Comparison of ENCODE assay signal across 14 cellular contexts in the genomic region with DNA sequence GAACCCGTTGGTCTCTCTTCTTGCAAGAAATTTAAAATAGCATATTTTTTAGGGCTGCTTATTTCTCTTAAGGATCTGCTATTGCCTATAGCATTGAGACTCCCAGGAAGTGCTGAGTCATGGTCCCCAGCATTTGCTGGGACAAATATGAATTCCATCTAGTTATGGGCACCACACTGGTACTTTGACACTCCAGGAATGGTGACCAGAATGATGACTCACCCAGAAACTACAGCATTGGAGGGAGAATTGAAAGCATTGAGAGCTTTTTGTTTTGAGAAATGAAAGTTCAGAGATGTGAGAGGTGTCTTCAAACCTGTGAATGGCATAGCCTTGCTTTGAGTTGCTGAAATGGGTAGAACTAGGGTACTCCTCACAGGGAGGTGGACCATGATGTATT.
DNase-seq lines count a peak whose midpoint lies in the region; ATAC-seq and TF ChIP-seq lines count a peak whose summit lies in the region.
"Had no signal": no experiment of that assay in that cellular context is flagged by ENCODE, and none has a peak within 500 bp of the region (broad histone marks: within the 10 kb centered on the region; RNA-seq: fewer than 3 reads in every experiment).

No MANE protein-coding gene starts in this region.

- POLR2A ChIA-PET in A673 (lab: Charles Lee; ENCODE audit: low non-redundant PET): no interaction called here
- POLR2A ChIA-PET in activated CD4-positive, alpha-beta memory T cell treated with anti-CD3 and anti-CD28 coated beads, Interleukin-2, amount 10 ng/mL, durations not matched to agents 7 days and 5 days (lab: Charles Lee): no interaction called here

- no peak for ATAC-seq in upper lobe of right lung
- no peak for ATAC-seq in sciatic nerve

- DNase-seq in A673 (ENCODE audit: low spot score): peak; percentile 21
- peak; percentile 7 for DNase-seq in H4 (ENCODE audit: low spot score)
- DNase-seq in SW480 (ENCODE audit: low spot score): peak; percentile 98
- peak; percentile 0 for DNase-seq in fibroblast of the aortic adventitia (ENCODE audit: low read depth)
- DNase-seq in upper lobe of right lung: no peak
- DNase-seq in activated CD4-positive, alpha-beta memory T cell treated with anti-CD3 and anti-CD28 coated beads, Interleukin-2, amount 10 ng/mL, durations not matched to agents 7 days and 5 days: no peak
- DNase-seq in effector memory CD4-positive, alpha-beta T cell: no peak
- DNase-seq in sciatic nerve (ENCODE audit: low spot score): no peak
- DNase-seq: activated CD8-positive, alpha-beta memory T cell treated with anti-CD3 and anti-CD28 coated beads for 24 hours; Kasumi-1; NCI-H748 treated with DMSO at 0.1 percent for 48 hours; SHP77 had no signal

- no TSS peak for BruUV-seq in A673 (replicated peaks; lab: Mats Ljungman, UMichigan)

- H3K9me3 Mint-ChIP-seq in activated CD4-positive, alpha-beta memory T cell treated with anti-CD3 and anti-CD28 coated beads, Interleukin-2, amount 10 ng/mL, durations not matched to agents 7 days and 5 days: no peaks in the 10 kb centered on the region
- H3K9me3 Mint-ChIP-seq: type B pancreatic cell had no signal

- H3K4me3 ChIP-seq in A673 (ENCODE audit: low read depth, low read length, poor library complexity, severe bottlenecking) (no peak overlapping the region), fibroblast of the aortic adventitia (ENCODE audit: low read depth, low read length) (no peak overlapping the region), upper lobe of right lung (no peak overlapping the region)
- no peak overlapping the region for H3K4me3 ChIP-seq in effector memory CD4-positive, alpha-beta T cell (ENCODE audit: insufficient read depth, low read depth, low read length, poor library complexity, severe bottlenecking)

- no peaks in the 10 kb centered on the region for H3K27me3 ChIP-seq in A673 (replicated peaks; ENCODE audit: insufficient read depth, low read depth, low read length, poor library complexity)
- no peaks in the 10 kb centered on the region for H3K27me3 ChIP-seq in upper lobe of right lung
- no peaks in the 10 kb centered on the region for H3K27me3 ChIP-seq in effector memory CD4-positive, alpha-beta T cell (replicated peaks; ENCODE audit: control insufficient read depth, insufficient read depth, low read length, poor library complexity, severe bottlenecking)

- CTCF ChIA-PET in A673 (lab: Charles Lee): no interaction called here
- CTCF ChIA-PET in activated CD4-positive, alpha-beta memory T cell treated with anti-CD3 and anti-CD28 coated beads, Interleukin-2, amount 10 ng/mL, durations not matched to agents 7 days and 5 days (lab: Charles Lee): no interaction called here

- no peak overlapping the region for H3K4me3 Mint-ChIP-seq in activated CD4-positive, alpha-beta memory T cell treated with anti-CD3 and anti-CD28 coated beads, Interleukin-2, amount 10 ng/mL, durations not matched to agents 7 days and 5 days
- H3K4me3 Mint-ChIP-seq: type B pancreatic cell had no signal

- H3K36me3 ChIP-seq in A673 (ENCODE audit: insufficient read depth, low read length, poor library complexity, severe bottlenecking): no peaks in the 10 kb centered on the region
- no peaks in the 10 kb centered on the region for H3K36me3 ChIP-seq in upper lobe of right lung
- H3K36me3 ChIP-seq in effector memory CD4-positive, alpha-beta T cell (ENCODE audit: control insufficient read depth, insufficient read depth, low read length): no peaks in the 10 kb centered on the region

- H3K27ac ChIP-seq in A673 (ENCODE audit: low read depth, low read length, poor library complexity, severe bottlenecking): no peak overlapping the region
- no peak overlapping the region for H3K27ac ChIP-seq in upper lobe of right lung
- H3K27ac ChIP-seq in effector memory CD4-positive, alpha-beta T cell (ENCODE audit: insufficient read depth, low read length, poor library complexity, severe bottlenecking): no peak overlapping the region
- H3K27ac ChIP-seq: parathyroid adenoma had no signal

- no peaks in the 10 kb centered on the region for H3K4me1 Mint-ChIP-seq in activated CD4-positive, alpha-beta memory T cell treated with anti-CD3 and anti-CD28 coated beads, Interleukin-2, amount 10 ng/mL, durations not matched to agents 7 days and 5 days

- TF ChIP-seq CTCF in A673 (conservative IDR thresholded peaks at IDR 0.05; ENCODE audit: low read depth, low read length) (no peak), fibroblast of the aortic adventitia (IDR thresholded peaks at IDR 0.05; ENCODE audit: insufficient read depth, low read length) (no peak), upper lobe of right lung (IDR thresholded peaks at IDR 0.05) (no peak)

- no peaks in the 10 kb centered on the region for H3K27me3 Mint-ChIP-seq in activated CD4-positive, alpha-beta memory T cell treated with anti-CD3 and anti-CD28 coated beads, Interleukin-2, amount 10 ng/mL, durations not matched to agents 7 days and 5 days
- H3K27me3 Mint-ChIP-seq: type B pancreatic cell had no signal

- no peaks in the 10 kb centered on the region for H3K36me3 Mint-ChIP-seq in activated CD4-positive, alpha-beta memory T cell treated with anti-CD3 and anti-CD28 coated beads, Interleukin-2, amount 10 ng/mL, durations not matched to agents 7 days and 5 days (ENCODE audit: low read depth)
- H3K36me3 Mint-ChIP-seq: type B pancreatic cell had no signal

- no peaks in the 10 kb centered on the region for H3K4me1 ChIP-seq in A673 (ENCODE audit: insufficient read depth, low read length, poor library complexity, severe bottlenecking)
- no peaks in the 10 kb centered on the region for H3K4me1 ChIP-seq in upper lobe of right lung
- H3K4me1 ChIP-seq in effector memory CD4-positive, alpha-beta T cell (ENCODE audit: control insufficient read depth, insufficient read depth, low read length, poor library complexity, severe bottlenecking): no peaks in the 10 kb centered on the region
- H3K4me1 ChIP-seq: parathyroid adenoma had no signal

- H3K27ac Mint-ChIP-seq in activated CD4-positive, alpha-beta memory T cell treated with anti-CD3 and anti-CD28 coated beads, Interleukin-2, amount 10 ng/mL, durations not matched to agents 7 days and 5 days: no peak overlapping the region
- H3K27ac Mint-ChIP-seq: type B pancreatic cell had no signal

- H3K9me3 ChIP-seq in A673 (ENCODE audit: low read depth, low read length, poor library complexity, severe bottlenecking) (no peaks in the 10 kb centered on the region), upper lobe of right lung (no peaks in the 10 kb centered on the region)
- no peaks in the 10 kb centered on the region for H3K9me3 ChIP-seq in effector memory CD4-positive, alpha-beta T cell (ENCODE audit: control insufficient read depth, low read length)

- intact Hi-C loops in A673 (cut with micrococcal nuclease; ENCODE audit: unreplicated experiment): no loop called here
- intact Hi-C loops in upper lobe of right lung (cut with DNase I): no loop called here
- intact Hi-C loops in sciatic nerve (cut with DNase I): no loop called here

Comparison
In these comparisons a context has a peak if more than half of its experiments do, and no peak if none do; other contexts are left out.
1. DNase-seq: peak in A673 (single experiment), H4 (single experiment), SW480 (single experiment) and fibroblast of the aortic adventitia (single experiment); none in upper lobe of right lung (single experiment), activated CD4-positive, alpha-beta memory T cell treated with anti-CD3 and anti-CD28 coated beads, Interleukin-2, amount 10 ng/mL, durations not matched to agents 7 days and 5 days (single experiment), effector memory CD4-positive, alpha-beta T cell (0 of 3) and sciatic nerve (single experiment).